ENCODE assay signal across 22 cellular contexts in the genomic region with DNA sequence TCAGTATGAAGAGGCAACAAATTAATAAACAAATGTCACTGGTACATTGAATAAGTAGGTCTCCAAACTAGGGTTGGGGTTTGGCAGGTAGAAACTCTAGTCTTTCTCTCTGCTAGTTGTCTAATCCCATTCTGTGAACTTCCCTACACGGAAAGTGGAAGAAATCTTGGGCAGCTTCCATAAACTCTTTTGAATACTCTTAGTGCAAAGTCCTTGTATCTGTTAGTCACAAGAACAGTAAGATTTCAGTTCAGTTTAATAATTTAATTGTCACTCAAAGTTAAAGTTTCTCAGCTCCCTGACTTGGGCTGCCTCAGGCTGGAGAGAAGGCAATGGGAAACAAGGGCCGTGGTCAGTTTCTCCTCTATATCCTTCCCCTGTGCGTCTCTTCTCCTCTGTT.
DNase-seq lines count a peak whose midpoint lies in the region; ATAC-seq, FAIRE-seq and TF ChIP-seq lines count a peak whose summit lies in the region.
"Had no signal": no experiment of that assay in that cellular context is flagged by ENCODE, and none has a peak within 500 bp of the region (broad histone marks: within the 10 kb centered on the region; RNA-seq: fewer than 3 reads in every experiment).

No MANE protein-coding gene starts in this region.

- no peak for TF ChIP-seq RAD21 in K562 (CRISPR knock-in tag; conservative IDR thresholded peaks at IDR 0.05 in 1 of 2, IDR thresholded peaks at IDR 0.05 in 1 of 2)

- no peak overlapping the region for H2BK5ac ChIP-seq in mesenchymal stem cell (ENCODE audit: low read depth, low read length, poor library complexity, severe bottlenecking)

- DNase-seq in K562 (ENCODE audit: extremely low read depth in 1 of 4, low spot score in 3 of 4) (no peak), mesenchymal stem cell (no peak), T-helper 1 cell (no peak)
- no peak for DNase-seq in activated CD4-positive, CD25-positive, alpha-beta regulatory T cell (lab: John Stamatoyannopoulos, UW)
- DNase-seq: Caco-2; CD4-positive, CD25-positive, alpha-beta regulatory T cell; CD8-positive, alpha-beta T cell; DMS153; DND-41; H7; HCEC 1CT had no signal

- H3K4me3 ChIP-seq in Loucy (ENCODE audit: low read length, poor library complexity, severe bottlenecking) (no peak overlapping the region), K562 (no peak overlapping the region), mesenchymal stem cell (ENCODE audit: insufficient read depth in 1 of 2, low read depth in 1 of 2, low read length in 2 of 2) (no peak overlapping the region)
- H3K4me3 ChIP-seq: BLaER1, GM23248 had no signal

- H4K8ac ChIP-seq in mesenchymal stem cell (ENCODE audit: low read length): no peak overlapping the region

- H3K27ac ChIP-seq in K562 (ENCODE audit: extremely low read depth, low read depth, low read length) (no peak overlapping the region), mesenchymal stem cell (ENCODE audit: low read length, poor library complexity, severe bottlenecking) (no peak overlapping the region)
- H3K27ac ChIP-seq: 22Rv1, BLaER1, C4-2B, GM23248 had no signal

- no peak overlapping the region for H2AK5ac ChIP-seq in mesenchymal stem cell (ENCODE audit: low read length, severe bottlenecking)

- peak overlapping the region; percentile 53 for H2BK15ac ChIP-seq in mesenchymal stem cell (ENCODE audit: low read depth, poor library complexity, severe bottlenecking)

- FAIRE-seq in K562 (lab: Jason Lieb, UNC): no peak
- FAIRE-seq: A204.1, G401.6, GM12892, GM19239, H1 had no signal

- H4K91ac ChIP-seq in mesenchymal stem cell (ENCODE audit: low read length): no peak overlapping the region

- H4K20me1 ChIP-seq in Loucy (ENCODE audit: insufficient read depth, low read length, poor library complexity, severe bottlenecking) (no peaks in the 10 kb centered on the region), K562 (replicated peaks; ENCODE audit: control insufficient read depth, insufficient read depth, low read length) (no peaks in the 10 kb centered on the region)
- H4K20me1 ChIP-seq: BLaER1 had no signal

- no peak for TF ChIP-seq POLR2A in K562 (conservative IDR thresholded peaks at IDR 0.05)

- no peak overlapping the region for H3K18ac ChIP-seq in mesenchymal stem cell (ENCODE audit: low read depth in 1 of 2, low read length in 2 of 2)

- no peaks in the 10 kb centered on the region for H3K79me2 ChIP-seq in Loucy (ENCODE audit: insufficient read depth, low read length)
- no peaks in the 10 kb centered on the region for H3K79me2 ChIP-seq in K562 (ENCODE audit: control insufficient read depth, insufficient read depth, low read length)

- CTCF ChIA-PET in K562 (lab: Yijun Ruan, JAX; ENCODE audit: low intra/inter-chr PET ratio): no interaction called here

- no peak overlapping the region for H2BK12ac ChIP-seq in mesenchymal stem cell (ENCODE audit: low read length in 2 of 2)

- WGBS in K562 (ENCODE audit: insufficient coverage, low coverage, missing lambda C conversion rate): 13% methylated on average over 3 of the region's 3 CpGs
- 92% methylated on average over 3 of the region's 3 CpGs for WGBS in mesenchymal stem cell

- TF ChIP-seq CTCF in Loucy (conservative IDR thresholded peaks at IDR 0.05; ENCODE audit: low read length): no peak
- no peak for TF ChIP-seq CTCF in K562 (IDR thresholded peaks at IDR 0.05 in 2 of 3, conservative IDR thresholded peaks at IDR 0.05 in 1 of 3; ENCODE audit: insufficient read depth in 2 of 3, low read depth in 1 of 3, low read length in 3 of 3)

- H3K9me3 ChIP-seq in Loucy (ENCODE audit: insufficient read depth, low read depth, low read length): no peaks in the 10 kb centered on the region
- no peaks in the 10 kb centered on the region; the same call in 1 of the 2 replicates for H3K9me3 ChIP-seq in K562 (replicated peaks; ENCODE audit: control insufficient read depth, insufficient read depth, low read depth, low read length)
- H3K9me3 ChIP-seq in mesenchymal stem cell (ENCODE audit: control insufficient read depth, low read length): no peaks in the 10 kb centered on the region
- H3K9me3 ChIP-seq: BLaER1, Caco-2 had no signal

- H3K79me1 ChIP-seq in mesenchymal stem cell (replicated peaks; ENCODE audit: low read length, poor library complexity, severe bottlenecking): no peaks in the 10 kb centered on the region

- in situ Hi-C loops in K562 (cut with MboI): no loop called here

- TF ChIP-seq EP300 in K562 (IDR thresholded peaks at IDR 0.05; ENCODE audit: low read length): no peak

- peaks cover 4% of the 10 kb centered on the region for H3K4me1 ChIP-seq in Loucy (ENCODE audit: insufficient read depth, low read length, poor library complexity, severe bottlenecking)
- H3K4me1 ChIP-seq in K562 (replicated peaks in 1 of 2; ENCODE audit: control insufficient read depth in 2 of 2, insufficient read depth in 2 of 2, low read length in 2 of 2): no peaks in the 10 kb centered on the region; a peak in 3 of 5 replicates
- H3K4me1 ChIP-seq in mesenchymal stem cell (ENCODE audit: control insufficient read depth, insufficient read depth, low read depth, low read length): no peaks in the 10 kb centered on the region
- H3K4me1 ChIP-seq: BLaER1, Caco-2 had no signal

- POLR2A ChIA-PET in K562 (lab: Yijun Ruan, JAX): interaction anchor here (0.6 to 1.1 kb wide), 3 partner anchors 11 to 99 kb away, joined by 3 read pairs; no protein-coding TSS in a partner anchor

- H3K4me2 ChIP-seq in Loucy (ENCODE audit: low read depth, low read length, poor library complexity, severe bottlenecking) (no peak overlapping the region), K562 (ENCODE audit: insufficient read depth, low read length) (no peak overlapping the region), mesenchymal stem cell (ENCODE audit: low read length, poor library complexity, severe bottlenecking) (no peak overlapping the region)
- H3K4me2 ChIP-seq: BLaER1 had no signal

- no peak overlapping the region for H2BK120ac ChIP-seq in mesenchymal stem cell (ENCODE audit: low read depth, low read length)

- H3K9me1 ChIP-seq in K562 (ENCODE audit: control insufficient read depth, insufficient read depth, low read length): no peaks in the 10 kb centered on the region

- H3K9ac ChIP-seq in Loucy (ENCODE audit: low read depth, low read length, poor library complexity, severe bottlenecking) (no peak overlapping the region), K562 (ENCODE audit: insufficient read depth in 1 of 2, low read depth in 2 of 2, low read length in 2 of 2) (no peak overlapping the region), mesenchymal stem cell (ENCODE audit: low read length) (no peak overlapping the region)
- H3K9ac ChIP-seq: BLaER1, GM23248 had no signal

- no peak for ATAC-seq in K562
- ATAC-seq in GM18867 (IDR thresholded peaks at IDR 0.05; ENCODE audit: unreplicated experiment): no peak
- ATAC-seq: CD8-positive, alpha-beta T cell had no signal

- H3K36me3 ChIP-seq in Loucy (ENCODE audit: insufficient read depth, low read length) (no peaks in the 10 kb centered on the region), K562 (ENCODE audit: control insufficient read depth, insufficient read depth, low read length) (no peaks in the 10 kb centered on the region), mesenchymal stem cell (ENCODE audit: control insufficient read depth in 1 of 2, insufficient read depth in 2 of 2, low read depth in 1 of 2, low read length in 2 of 2) (no peaks in the 10 kb centered on the region)
- H3K36me3 ChIP-seq: BLaER1 had no signal

- no peaks in the 10 kb centered on the region for H3K27me3 ChIP-seq in Loucy (ENCODE audit: insufficient read depth, low read length, poor library complexity, severe bottlenecking)
- H3K27me3 ChIP-seq in K562 (ENCODE audit: control insufficient read depth in 2 of 2, insufficient read depth in 2 of 2, low read length in 2 of 2): no peaks in the 10 kb centered on the region; a peak in 2 of 5 replicates
- no peaks in the 10 kb centered on the region for H3K27me3 ChIP-seq in mesenchymal stem cell (ENCODE audit: control insufficient read depth in 1 of 2, insufficient read depth in 1 of 2, low read length in 2 of 2)
- H3K27me3 ChIP-seq: BLaER1 had no signal

- no peak overlapping the region for H3K4ac ChIP-seq in mesenchymal stem cell (ENCODE audit: low read depth in 1 of 2, low read length in 2 of 2)

- no peak overlapping the region for H3K23ac ChIP-seq in mesenchymal stem cell (ENCODE audit: low read length in 2 of 2)

- H3K14ac ChIP-seq in mesenchymal stem cell (ENCODE audit: low read length in 2 of 2): no peak overlapping the region

- H3F3A ChIP-seq in Loucy (ENCODE audit: low read depth): no peaks in the 10 kb centered on the region

- peak overlapping the region; percentile 37; the same call in 1 of the 2 replicates for H2AFZ ChIP-seq in Loucy (ENCODE audit: low read length)
- peak overlapping the region; percentile 53 for H2AFZ ChIP-seq in K562 (ENCODE audit: low read depth, low read length)
- no peak overlapping the region for H2AFZ ChIP-seq in mesenchymal stem cell (ENCODE audit: low read depth, low read length)
- H2AFZ ChIP-seq: GM23248 had no signal

- intact Hi-C loops in K562 (cut with micrococcal nuclease): no loop called here

- no peaks in the 10 kb centered on the region for H3K9me2 ChIP-seq in Loucy (replicated peaks; ENCODE audit: low read depth, low read length)

- no TSS peak for BruUV-seq in K562 (replicated peaks; lab: Mats Ljungman, UMichigan)

TF ChIP-seq in K562, 482 proteins besides CTCF, POLR2A, EP300 and RAD21 (continues in another document):
- TF ChIP-seq ZNF3 (CRISPR knock-in tag; IDR thresholded peaks at IDR 0.05) (no peak), RBBP5 (IDR thresholded peaks at IDR 0.05; ENCODE audit: borderline replicate concordance, insufficient read depth, low read length, poor library complexity, severe bottlenecking) (no peak)
